ENCODE assay signal across 8 cellular contexts in genomic region chr9:131590907-131591844, GRCh38. TPM values are rescaled to one million over a fixed set of nuclear protein-coding genes. Genes with fewer than 3 reads are reported as not detected.
DNase-seq lines count a peak whose midpoint lies in the region; ATAC-seq and TF ChIP-seq lines count a peak whose summit lies in the region.

No MANE protein-coding gene starts in this region.

- no peaks in the 10 kb centered on the region for H3K27me3 Mint-ChIP-seq in naive thymus-derived CD8-positive, alpha-beta T cell

- ATAC-seq in naive thymus-derived CD8-positive, alpha-beta T cell: peak; percentile 95 to 98
- peak; percentile 93 for ATAC-seq in stimulated activated effector memory CD8-positive, alpha-beta T cell treated with anti-CD3 and anti-CD28 coated beads, Interleukin-12 subunit alpha, Interleukin-12 subunit beta, amount 100 ng/mL, for 72 hours
- no peak for ATAC-seq in HG03571 (IDR thresholded peaks at IDR 0.05; ENCODE audit: unreplicated experiment)

- H3K4me3 ChIP-seq in OCI-LY7 (ENCODE audit: low read depth, low read length, poor library complexity, severe bottlenecking) (no peak overlapping the region), epithelial cell of proximal tubule (ENCODE audit: low read depth, low read length) (no peak overlapping the region)

- no peak overlapping the region for H3K4me2 ChIP-seq in OCI-LY7 (ENCODE audit: low read length)

- peaks cover 20 to 36% (median 29%) of the 10 kb centered on the region in 4 donors for H3K4me1 Mint-ChIP-seq in naive thymus-derived CD8-positive, alpha-beta T cell
- H3K4me1 Mint-ChIP-seq in stimulated activated effector memory CD8-positive, alpha-beta T cell treated with anti-CD3 and anti-CD28 coated beads, Interleukin-12 subunit alpha, Interleukin-12 subunit beta, amount 100 ng/mL, for 72 hours: peaks cover 38% of the 10 kb centered on the region

- H3K36me3 ChIP-seq in OCI-LY7 (ENCODE audit: insufficient read depth, low read length): peaks cover 90% of the 10 kb centered on the region

- no peaks in the 10 kb centered on the region for H3K9me2 ChIP-seq in OCI-LY7 (ENCODE audit: insufficient read depth, low read length)

- POLR2A ChIA-PET in OCI-LY7 (lab: Charles Lee): interaction anchor here (0.5 kb wide), 1 partner anchor 74 kb away, joined by 3 read pairs; no protein-coding TSS in a partner anchor
- POLR2A ChIA-PET in naive thymus-derived CD8-positive, alpha-beta T cell (lab: Charles Lee): interaction anchor here (0.5 to 3.8 kb wide), 6 partner anchors 36 to 156 kb away, joined by 3 to 21 read pairs (median 4); partner anchors contain the start of gene RAPGEF1

- DNase-seq in DMS153 treated with DMSO at 0.1 percent for 48 hours (lab: John Stamatoyannopoulos, UW; ENCODE audit: unreplicated experiment): peak; percentile 67
- peak; percentile 70 for DNase-seq in HT1080 (ENCODE audit: low read depth)
- peak; percentile 81 for DNase-seq in OCI-LY7 (ENCODE audit: low spot score)
- DNase-seq in activated T-cell treated with anti-CD3 and anti-CD28 coated beads for 4 hours: peak; percentile 60
- DNase-seq in epithelial cell of proximal tubule (ENCODE audit: low read depth): no peak
- DNase-seq in naive thymus-derived CD8-positive, alpha-beta T cell: peak; percentile 55 to 85 (median 67)
- peak; percentile 63 to 85 for DNase-seq in stimulated activated effector memory CD8-positive, alpha-beta T cell treated with anti-CD3 and anti-CD28 coated beads, Interleukin-12 subunit alpha, Interleukin-12 subunit beta, amount 100 ng/mL, for 72 hours (ENCODE audit: low spot score in 2 of 2)

- peak overlapping the region; percentile 32 to 83 (median 72) for H3K27ac Mint-ChIP-seq in naive thymus-derived CD8-positive, alpha-beta T cell
- H3K27ac Mint-ChIP-seq in stimulated activated effector memory CD8-positive, alpha-beta T cell treated with anti-CD3 and anti-CD28 coated beads, Interleukin-12 subunit alpha, Interleukin-12 subunit beta, amount 100 ng/mL, for 72 hours: peak overlapping the region; percentile 88

- TF ChIP-seq CTCF in OCI-LY7 (conservative IDR thresholded peaks at IDR 0.05; ENCODE audit: low read length) (peak; percentile 82), epithelial cell of proximal tubule (conservative IDR thresholded peaks at IDR 0.05; ENCODE audit: low read depth, low read length) (peak; percentile 91)

- no TSS peak for BruUV-seq in OCI-LY7 (replicated peaks; lab: Mats Ljungman, UMichigan)

- H3K9me3 ChIP-seq in OCI-LY7 (ENCODE audit: low read length): no peaks in the 10 kb centered on the region

- H2AFZ ChIP-seq in OCI-LY7 (ENCODE audit: low read length): no peak overlapping the region

- peak overlapping the region in 3 of 10 donors; percentile 28 to 43 (median 30) for H3K4me3 Mint-ChIP-seq in naive thymus-derived CD8-positive, alpha-beta T cell
- no peak overlapping the region for H3K4me3 Mint-ChIP-seq in stimulated activated effector memory CD8-positive, alpha-beta T cell treated with anti-CD3 and anti-CD28 coated beads, Interleukin-12 subunit alpha, Interleukin-12 subunit beta, amount 100 ng/mL, for 72 hours

- no peak overlapping the region for H3K27ac ChIP-seq in OCI-LY7 (ENCODE audit: low read depth, low read length, poor library complexity, severe bottlenecking)

- CTCF ChIA-PET in OCI-LY7 (lab: Charles Lee; ENCODE audit: unreplicated experiment): interaction anchor here (0.6 kb wide), 1 partner anchor 155 kb away, joined by 3 read pairs; no protein-coding TSS in a partner anchor

- intact Hi-C loops in OCI-LY7 (cut with micrococcal nuclease; ENCODE audit: unreplicated experiment): loop anchor here (1.0 to 2.0 kb wide), 2 partner anchors 148 to 156 kb away; no protein-coding TSS in a partner anchor

- H3K79me2 ChIP-seq in OCI-LY7 (ENCODE audit: insufficient read depth, low read depth, low read length): no peaks in the 10 kb centered on the region

- no peaks in the 10 kb centered on the region for H3K9me3 Mint-ChIP-seq in naive thymus-derived CD8-positive, alpha-beta T cell
- H3K9me3 Mint-ChIP-seq in stimulated activated effector memory CD8-positive, alpha-beta T cell treated with anti-CD3 and anti-CD28 coated beads, Interleukin-12 subunit alpha, Interleukin-12 subunit beta, amount 100 ng/mL, for 72 hours: no peaks in the 10 kb centered on the region

- H3K4me1 ChIP-seq in OCI-LY7 (ENCODE audit: insufficient read depth, low read length, poor library complexity, severe bottlenecking): no peaks in the 10 kb centered on the region

- peaks cover 0 to 21% (median 3%) of the 10 kb centered on the region in 3 donors for H3K36me3 Mint-ChIP-seq in naive thymus-derived CD8-positive, alpha-beta T cell
- peaks cover 97% of the 10 kb centered on the region for H3K36me3 Mint-ChIP-seq in stimulated activated effector memory CD8-positive, alpha-beta T cell treated with anti-CD3 and anti-CD28 coated beads, Interleukin-12 subunit alpha, Interleukin-12 subunit beta, amount 100 ng/mL, for 72 hours

- no peaks in the 10 kb centered on the region for H4K20me1 ChIP-seq in OCI-LY7 (ENCODE audit: insufficient read depth, low read length)

RNA-seq across cellular contexts. Expression of gene PRRT1B, which starts 45.9 kb away (rescaled TPM):
- not detected in 2 replicates for total RNA-seq in HT1080 (2014; rRNA removed; shearing (Covaris generic))
- not detected in 2 replicates for polyA plus RNA-seq in HT1080 (2015; cell fraction: cytosol; rRNA removed)
- not detected in 2 replicates for polyA plus RNA-seq in HT1080 (2015; cell fraction: nucleus; rRNA removed)
- not detected in 2 replicates for total RNA-seq in OCI-LY7 (2014; rRNA removed; shearing (Covaris generic))
- total RNA-seq in OCI-LY7 (2022) (not detected in 2 replicates), epithelial cell of proximal tubule (not detected in 2 replicates)
- total RNA-seq in naive thymus-derived CD8-positive, alpha-beta T cell: not detected
- polyA plus RNA-seq in naive thymus-derived CD8-positive, alpha-beta T cell: not detected
